ENCODE assay signal across 4 cellular contexts in the genomic region with DNA sequence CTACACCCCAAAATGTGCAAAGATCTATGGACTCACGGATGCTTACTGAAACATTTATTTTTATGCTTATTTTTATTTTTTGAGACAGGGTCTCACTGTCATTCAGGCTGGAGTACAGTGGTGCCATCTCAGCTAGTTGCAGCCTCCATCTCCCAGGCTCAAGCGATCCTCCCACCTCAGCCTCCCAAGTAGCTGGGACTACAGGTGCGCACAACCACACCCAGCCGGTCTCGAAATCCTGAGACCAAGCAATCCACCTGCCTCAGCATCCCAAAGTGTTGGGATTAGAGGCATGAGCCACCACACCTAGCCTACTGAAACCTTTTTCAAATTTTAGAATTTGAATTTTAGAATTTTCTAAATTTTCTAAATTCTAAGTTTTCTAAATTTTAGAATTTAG. TPM values are rescaled to one million over a fixed set of nuclear protein-coding genes. Genes with fewer than 3 reads are reported as not detected.
"Had no signal": no experiment of that assay in that cellular context is flagged by ENCODE, and none has a peak within 500 bp of the region (broad histone marks: within the 10 kb centered on the region; RNA-seq: fewer than 3 reads in every experiment).

No MANE protein-coding gene starts in this region.

- ATAC-seq: GM12878 had no signal

- DNase-seq: GDM1, GF-D8 had no signal

- H3K4me3 ChIP-seq: GM12878 had no signal

RNA-seq across cellular contexts. Expression of a gene that starts 50.8 kb away (rescaled TPM):
- total RNA-seq: G401 had no signal
